ENCODE assay signal across 21 cellular contexts in the genomic region with DNA sequence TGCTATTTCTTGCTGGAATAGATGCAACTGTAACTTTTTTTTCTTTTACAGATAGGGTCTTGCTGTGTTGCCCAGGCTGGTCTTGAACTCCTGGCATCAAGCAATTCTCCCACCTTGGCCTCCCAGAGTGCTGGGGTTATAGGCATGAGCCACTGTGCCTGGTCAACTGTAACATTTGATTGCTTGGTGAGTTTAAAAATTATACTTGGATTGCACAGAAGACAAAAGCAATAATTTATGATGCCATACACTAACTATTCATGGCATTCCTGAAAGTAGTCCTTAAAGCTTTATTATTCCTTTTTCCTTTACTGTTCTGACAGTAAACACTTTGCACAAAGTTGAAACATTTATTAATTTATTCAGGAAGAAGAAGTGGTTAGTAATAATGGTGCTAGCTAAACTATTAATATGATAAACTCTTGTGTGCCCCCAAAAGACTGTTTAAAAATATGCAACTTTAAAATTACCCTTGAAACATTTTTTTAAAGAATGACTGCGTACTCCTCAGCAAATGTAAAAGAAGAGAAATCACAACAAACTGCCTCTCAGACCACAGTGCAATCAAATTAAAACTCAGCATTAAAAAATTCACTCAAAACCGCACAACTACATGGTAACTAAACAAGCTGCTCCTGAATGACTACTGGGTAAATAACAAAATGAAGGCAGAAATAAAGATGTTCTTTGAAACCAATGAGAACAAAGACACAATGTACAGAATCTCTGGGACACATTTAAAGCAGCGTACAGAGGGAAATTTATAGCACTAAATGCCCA. TPM values are rescaled to one million over a fixed set of nuclear protein-coding genes. Genes with fewer than 3 reads are reported as not detected.
A peak's percentile ranks its signal among the peaks of the same experiment; 100 is the strongest.
DNase-seq lines count a peak whose midpoint lies in the region; ATAC-seq, FAIRE-seq and TF ChIP-seq lines count a peak whose summit lies in the region.
"Had no signal": no experiment of that assay in that cellular context is flagged by ENCODE, and none has a peak within 500 bp of the region (broad histone marks: within the 10 kb centered on the region; RNA-seq: fewer than 3 reads in every experiment).

No MANE protein-coding gene starts in this region.

- peaks cover 0 to 7% (median 0%) of the 10 kb centered on the region in 11 donors for H3K9me3 ChIP-seq in heart right ventricle
- H3K9me3 ChIP-seq in spleen: no peaks in the 10 kb centered on the region
- H3K9me3 ChIP-seq in right lobe of liver: no peaks in the 10 kb centered on the region

- H3K27me3 ChIP-seq in heart right ventricle (no peaks in the 10 kb centered on the region), spleen (replicated peaks in 1 of 7) (no peaks in the 10 kb centered on the region), right lobe of liver (peaks cover 0 to 5% of the 10 kb centered on the region in 2 donors)

- H3K4me1 ChIP-seq in heart right ventricle (peaks cover 0 to 23% (median 3%) of the 10 kb centered on the region in 9 donors), spleen (no peaks in the 10 kb centered on the region), right lobe of liver (no peaks in the 10 kb centered on the region)

- 80 to 84% methylated on average over 3 of the region's 3 CpGs for WGBS in heart right ventricle, 2 donors
- WGBS in spleen, 5 donors: 72 to 79% (median 73%) methylated on average over 3 of the region's 3 CpGs
- 47% methylated on average over 3 of the region's 3 CpGs for WGBS in right lobe of liver (ENCODE audit: insufficient coverage, low coverage, low lambda C conversion rate, missing lambda C conversion rate)

- TF ChIP-seq CTCF in heart right ventricle (IDR thresholded peaks at IDR 0.05) (no peak), endothelial cell (IDR thresholded peaks at IDR 0.05; ENCODE audit: unreplicated experiment) (no peak), spleen (IDR thresholded peaks at IDR 0.05 in 8 of 11, conservative IDR thresholded peaks at IDR 0.05 in 3 of 11) (no peak), right lobe of liver (IDR thresholded peaks at IDR 0.05) (no peak)

- peak overlapping the region in 3 of 10 donors; percentile 27 to 35 (median 33) for H3K4me3 ChIP-seq in heart right ventricle
- H3K4me3 ChIP-seq in spleen: peak overlapping the region in 2 of 8 donors; percentile 30 to 40
- H3K4me3 ChIP-seq in right lobe of liver: no peak overlapping the region
- H3K4me3 ChIP-seq: GM12878, GM23338 had no signal

- H3K36me3 ChIP-seq in heart right ventricle (peaks cover 0 to 11% (median 0%) of the 10 kb centered on the region in 9 donors), spleen (no peaks in the 10 kb centered on the region), right lobe of liver (no peaks in the 10 kb centered on the region)

- H3K4me1 Mint-ChIP-seq in endothelial cell (ENCODE audit: unreplicated experiment): peaks cover 63% of the 10 kb centered on the region
- H3K4me1 Mint-ChIP-seq in stimulated activated naive B cell treated with anti-CD40 and anti-IgM and Interleukin-4, amounts not matched to agents 10 μg/mL and 1 μg/mL and 100 μg/mL, for 72 hours: no peaks in the 10 kb centered on the region
- H3K4me1 Mint-ChIP-seq: B cell had no signal

- no peaks in the 10 kb centered on the region for H3K9me3 Mint-ChIP-seq in endothelial cell (ENCODE audit: unreplicated experiment)
- peaks cover 0 to 5% of the 10 kb centered on the region in 2 donors for H3K9me3 Mint-ChIP-seq in stimulated activated naive B cell treated with anti-CD40 and anti-IgM and Interleukin-4, amounts not matched to agents 10 μg/mL and 1 μg/mL and 100 μg/mL, for 72 hours
- H3K9me3 Mint-ChIP-seq: GM23338 had no signal

- intact Hi-C loops in heart right ventricle (cut with DNase I) (loop anchor here in 1 of 10 donors (2.0 kb wide), 1 partner anchor 36 kb away; no protein-coding TSS in a partner anchor), left ventricle myocardium superior (cut with micrococcal nuclease) (no loop called here), spleen (cut with DNase I; ENCODE audit: low total_unique reads) (no loop called here), right lobe of liver (cut with DNase I) (no loop called here)

- TF ChIP-seq POLR2A in spleen (IDR thresholded peaks at IDR 0.05): no peak
- no peak for TF ChIP-seq POLR2A in right lobe of liver (IDR thresholded peaks at IDR 0.05)

- peak; percentile 23 for FAIRE-seq in RCC 7860 (lab: Jason Lieb, UNC)
- FAIRE-seq: GM12878, HepG2 had no signal

- peaks cover 5% of the 10 kb centered on the region for H3K27me3 Mint-ChIP-seq in endothelial cell (ENCODE audit: unreplicated experiment)
- peaks cover 8 to 19% of the 10 kb centered on the region in 2 donors for H3K27me3 Mint-ChIP-seq in stimulated activated naive B cell treated with anti-CD40 and anti-IgM and Interleukin-4, amounts not matched to agents 10 μg/mL and 1 μg/mL and 100 μg/mL, for 72 hours
- H3K27me3 Mint-ChIP-seq: B cell had no signal

- peak overlapping the region; percentile 27 for H3K4me3 Mint-ChIP-seq in endothelial cell (ENCODE audit: unreplicated experiment)
- no peak overlapping the region for H3K4me3 Mint-ChIP-seq in stimulated activated naive B cell treated with anti-CD40 and anti-IgM and Interleukin-4, amounts not matched to agents 10 μg/mL and 1 μg/mL and 100 μg/mL, for 72 hours
- H3K4me3 Mint-ChIP-seq: B cell, GM23338 had no signal

- DNase-seq in heart right ventricle (no peak), left ventricle myocardium superior (no peak), RCC 7860 (ENCODE audit: low spot score) (peak; percentile 50), endothelial cell (ENCODE audit: low spot score) (no peak), spleen (no peak), NCI-H345 treated with DMSO at 0.1 percent for 48 hours (lab: John Stamatoyannopoulos, UW; ENCODE audit: unreplicated experiment) (no peak), right lobe of liver (no peak)
- DNase-seq in stimulated activated naive B cell treated with anti-CD40 and anti-IgM and Interleukin-4, amounts not matched to agents 10 μg/mL and 1 μg/mL and 100 μg/mL, for 72 hours: no peak
- DNase-seq: 8988T, COR-L47, DMS153, KG1, MV-4-11, NCI-H187, NCI-H2107, NCI-H226, NCI-H526 had no signal

- ATAC-seq in heart right ventricle: no peak
- no peak for ATAC-seq in left ventricle myocardium superior
- ATAC-seq in stimulated activated naive B cell treated with anti-CD40 and anti-IgM and Interleukin-4, amounts not matched to agents 10 μg/mL and 1 μg/mL and 100 μg/mL, for 72 hours (replicated peaks): no peak
- no peak for ATAC-seq in right lobe of liver
- ATAC-seq: GM12878, GM23338, HepG2 had no signal

- H3K27ac Mint-ChIP-seq in endothelial cell (ENCODE audit: unreplicated experiment): no peak overlapping the region
- H3K27ac Mint-ChIP-seq in stimulated activated naive B cell treated with anti-CD40 and anti-IgM and Interleukin-4, amounts not matched to agents 10 μg/mL and 1 μg/mL and 100 μg/mL, for 72 hours: no peak overlapping the region
- H3K27ac Mint-ChIP-seq: B cell, GM23338 had no signal

- H3K27ac ChIP-seq in heart right ventricle (peak overlapping the region in 6 of 10 donors; percentile 0 to 74 (median 52)), spleen (peak overlapping the region in 5 of 8 donors; percentile 17 to 45 (median 39)), right lobe of liver (no peak overlapping the region)

- peaks cover 56% of the 10 kb centered on the region for H3K36me3 Mint-ChIP-seq in endothelial cell (ENCODE audit: low read depth, unreplicated experiment)
- H3K36me3 Mint-ChIP-seq in stimulated activated naive B cell treated with anti-CD40 and anti-IgM and Interleukin-4, amounts not matched to agents 10 μg/mL and 1 μg/mL and 100 μg/mL, for 72 hours: no peaks in the 10 kb centered on the region

RNA-seq across cellular contexts. Expression of a gene that starts 8.3 kb away (rescaled TPM):
- 10 to 100 TPM; 27.0 to 49.0 (median 40.7) TPM for total RNA-seq in heart right ventricle
- 10 to 100 TPM; 13.6 to 27.1 TPM for polyA plus RNA-seq in heart right ventricle
- total RNA-seq in left ventricle myocardium superior: 34.4 TPM
- 162 TPM for total RNA-seq in endothelial cell (ENCODE audit: unreplicated experiment)
- 100 to 1,000 TPM in 6 of 7 donors, 10 to 100 TPM in 1; 57.7 to 252 (median 123) TPM for total RNA-seq in spleen
- 10 to 100 TPM in 1 of 3 donors, 1 to 10 TPM in 2; 3.7 to 12.3 (median 6.5) TPM for polyA plus RNA-seq in spleen
- total RNA-seq in right lobe of liver: 10 to 100 TPM; 12.7 to 35.9 (median 16.9) TPM
- total RNA-seq: B cell had no signal

Comparison
In these comparisons a context has a peak if more than half of its experiments do, and no peak if none do; other contexts are left out.
1. H3K27ac ChIP-seq: peak in heart right ventricle (6 of 10) and spleen (5 of 8); none in right lobe of liver (0 of 3).